ENCODE assay signal across 24 cellular contexts in the genomic region with DNA sequence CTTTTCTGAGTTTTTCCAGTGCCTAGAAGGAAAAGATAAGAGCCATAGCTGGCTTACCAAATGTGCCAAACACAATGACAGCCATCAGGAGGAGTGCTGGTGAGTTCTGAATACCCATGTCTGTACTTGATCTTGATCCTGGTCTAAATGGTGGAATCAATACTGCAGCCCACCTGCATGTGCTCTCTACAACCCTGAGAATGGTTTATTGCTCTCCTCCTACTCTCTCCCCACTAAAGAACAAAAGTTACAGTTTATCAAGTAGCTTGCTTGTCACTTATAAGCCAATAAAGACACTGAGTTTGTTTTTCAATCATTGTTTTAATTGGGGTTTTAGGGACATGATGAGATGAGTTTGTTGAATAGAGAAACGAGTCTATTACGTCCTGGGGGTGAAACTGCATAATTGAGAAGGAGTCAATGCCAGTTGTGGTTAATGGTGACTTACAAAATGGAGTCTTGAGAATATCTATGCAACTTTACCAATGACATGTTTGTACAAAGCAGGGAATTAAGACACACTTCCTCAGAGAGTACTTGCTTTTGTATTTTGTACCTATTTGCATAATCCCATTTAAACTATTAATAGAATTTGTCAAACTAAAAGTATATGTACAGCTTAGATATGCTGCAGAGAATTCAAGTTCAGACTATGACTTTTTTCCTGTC. TPM values are rescaled to one million over a fixed set of nuclear protein-coding genes. Genes with fewer than 3 reads are reported as not detected.
"Had no signal": no experiment of that assay in that cellular context is flagged by ENCODE, and none has a peak within 500 bp of the region (broad histone marks: within the 10 kb centered on the region; RNA-seq: fewer than 3 reads in every experiment).

No MANE protein-coding gene starts in this region.

- ATAC-seq: gastroesophageal sphincter; left cardiac atrium; lower lobe of right lung; psoas muscle; right lobe of liver; stimulated activated effector memory CD8-positive, alpha-beta T cell treated with anti-CD3 and anti-CD28 coated beads, Interleukin-12 subunit alpha, Interleukin-12 subunit beta, amount 100 ng/mL, for 72 hours; stimulated activated naive CD8-positive, alpha-beta T cell treated with anti-CD3 and anti-CD28 coated beads, Interleukin-15, Interleukin-2, amounts not matched to agents 100 U/mL and 50 U/mL, for 24 hours had no signal

- H3K27me3 ChIP-seq: esophagus squamous epithelium, gastroesophageal sphincter, neutrophil, right lobe of liver, tibial artery, upper lobe of left lung, uterus had no signal

- H3K9me3 Mint-ChIP-seq: nephron progenitor cell; stimulated activated effector memory CD8-positive, alpha-beta T cell treated with anti-CD3 and anti-CD28 coated beads, Interleukin-12 subunit alpha, Interleukin-12 subunit beta, amount 100 ng/mL, for 72 hours had no signal

- H3K4me3 Mint-ChIP-seq: immature natural killer cell; naive B cell; nephron progenitor cell; stimulated activated effector memory CD8-positive, alpha-beta T cell treated with anti-CD3 and anti-CD28 coated beads, Interleukin-12 subunit alpha, Interleukin-12 subunit beta, amount 100 ng/mL, for 72 hours had no signal

- H3K36me3 Mint-ChIP-seq: immature natural killer cell; naive B cell; stimulated activated effector memory CD8-positive, alpha-beta T cell treated with anti-CD3 and anti-CD28 coated beads, Interleukin-12 subunit alpha, Interleukin-12 subunit beta, amount 100 ng/mL, for 72 hours had no signal

- H3K27ac ChIP-seq: esophagus squamous epithelium, gastroesophageal sphincter, left ventricle myocardium inferior, lower lobe of right lung, neutrophil, psoas muscle, right lobe of liver, tibial artery, upper lobe of left lung, uterus had no signal

- H3K4me3 ChIP-seq: esophagus squamous epithelium, gastroesophageal sphincter, left ventricle myocardium inferior, lower lobe of right lung, psoas muscle, right lobe of liver, tibial artery, upper lobe of left lung, uterus had no signal

- H3K4me1 ChIP-seq: esophagus squamous epithelium, gastroesophageal sphincter, left ventricle myocardium inferior, lower lobe of right lung, psoas muscle, right lobe of liver, tibial artery, upper lobe of left lung, uterus had no signal

- H3K9me3 ChIP-seq: esophagus squamous epithelium, gastroesophageal sphincter, neutrophil, psoas muscle, right lobe of liver, tibial artery, upper lobe of left lung, uterus had no signal

- H3K27ac Mint-ChIP-seq: immature natural killer cell; naive B cell; nephron progenitor cell; stimulated activated effector memory CD8-positive, alpha-beta T cell treated with anti-CD3 and anti-CD28 coated beads, Interleukin-12 subunit alpha, Interleukin-12 subunit beta, amount 100 ng/mL, for 72 hours had no signal

- DNase-seq: dermis blood vessel endothelial cell; esophagus squamous epithelium; foreskin fibroblast; immature natural killer cell; kidney; left cardiac atrium; left ventricle myocardium inferior; lower lobe of right lung; mesenchymal stem cell; naive B cell; nephron progenitor cell; psoas muscle; retina; right lobe of liver; stimulated activated CD4-positive, alpha-beta T cell treated with anti-CD3 and anti-CD28 coated beads, Interleukin-4, amount 100 ng/mL, for 1 hour; stimulated activated CD8-positive, alpha-beta memory T cell treated with anti-CD3 and anti-CD28 coated beads, Interleukin-4, amount 100 ng/mL, for 48 hours; stimulated activated naive CD8-positive, alpha-beta T cell treated with anti-CD3 and anti-CD28 coated beads, Interleukin-15, Interleukin-2, amounts not matched to agents 100 U/mL and 50 U/mL, for 24 hours; tibial artery; upper lobe of left lung; uterus had no signal

- H3K36me3 ChIP-seq: esophagus squamous epithelium, gastroesophageal sphincter, left ventricle myocardium inferior, lower lobe of right lung, neutrophil, right lobe of liver, tibial artery, upper lobe of left lung, uterus had no signal

- H3K4me1 Mint-ChIP-seq: immature natural killer cell; naive B cell; nephron progenitor cell; stimulated activated effector memory CD8-positive, alpha-beta T cell treated with anti-CD3 and anti-CD28 coated beads, Interleukin-12 subunit alpha, Interleukin-12 subunit beta, amount 100 ng/mL, for 72 hours had no signal

RNA-seq across cellular contexts. Expression of a gene that starts 20.8 kb away (rescaled TPM):
- total RNA-seq: temporal lobe had no signal
- polyA plus RNA-seq: immature natural killer cell had no signal
